In genomic region chr2:221450280-221450679, GRCh38 we compare ENCODE assay signal across 26 cellular contexts.
A peak's percentile ranks its signal among the peaks of the same experiment; 100 is the strongest.
DNase-seq lines count a peak whose midpoint lies in the region; ATAC-seq, FAIRE-seq and TF ChIP-seq lines count a peak whose summit lies in the region.
"Had no signal": no experiment of that assay in that cellular context is flagged by ENCODE, and none has a peak within 500 bp of the region (broad histone marks: within the 10 kb centered on the region; RNA-seq: fewer than 3 reads in every experiment).

No MANE protein-coding gene starts in this region.

- H3K36me3 Mint-ChIP-seq in endothelial cell (ENCODE audit: low read depth, unreplicated experiment): peaks cover 31% of the 10 kb centered on the region
- peaks cover 10% of the 10 kb centered on the region for H3K36me3 Mint-ChIP-seq in activated T-cell treated with anti-CD3 and anti-CD28 coated beads, Interleukin-2, amount 50 U/mL, for 24 hours (ENCODE audit: low read depth)
- H3K36me3 Mint-ChIP-seq: CD14-positive monocyte had no signal

- no peaks in the 10 kb centered on the region; the same call in 1 of the 2 replicates for H3K9me1 ChIP-seq in IMR-90 (ENCODE audit: insufficient read depth, low read length)

- H4K20me1 ChIP-seq in IMR-90 (ENCODE audit: insufficient read depth, low read length): no peaks in the 10 kb centered on the region
- H4K20me1 ChIP-seq: BLaER1 had no signal

- no peak overlapping the region for H3K4me3 ChIP-seq in IMR-90 (ENCODE audit: insufficient read depth, low read depth, low read length)
- no peak overlapping the region for H3K4me3 ChIP-seq in neuronal stem cell (ENCODE audit: low read length in 2 of 2)
- H3K4me3 ChIP-seq: BLaER1, GM12878 had no signal

- H2AFZ ChIP-seq in IMR-90 (replicated peaks; ENCODE audit: low read length, poor library complexity) (no peak overlapping the region), neuronal stem cell (ENCODE audit: low read length) (no peak overlapping the region)

- H3K23ac ChIP-seq in IMR-90 (ENCODE audit: low read depth, low read length) (no peak overlapping the region), neuronal stem cell (ENCODE audit: low read depth, low read length, poor library complexity) (no peak overlapping the region)

- H3K18ac ChIP-seq in IMR-90 (ENCODE audit: low read depth, low read length): no peak overlapping the region
- H3K18ac ChIP-seq in neuronal stem cell (ENCODE audit: low read length): no peak overlapping the region

- peaks cover 11% of the 10 kb centered on the region for H3K36me3 ChIP-seq in IMR-90 (ENCODE audit: control insufficient read depth, insufficient read depth, low read length)
- H3K36me3 ChIP-seq in neuronal stem cell (replicated peaks in 1 of 2; ENCODE audit: control insufficient read depth in 2 of 2, insufficient read depth in 2 of 2, low read length in 2 of 2): peaks cover 0 to 6% of the 10 kb centered on the region in 2 donors
- H3K36me3 ChIP-seq: BE2C, BLaER1 had no signal

- H3K27ac ChIP-seq in IMR-90 (ENCODE audit: insufficient read depth, low read length) (no peak overlapping the region), neuronal stem cell (replicated peaks; ENCODE audit: low read length) (peak overlapping the region; percentile 78)
- H3K27ac ChIP-seq: BLaER1 had no signal

- H3K4me3 Mint-ChIP-seq in endothelial cell (ENCODE audit: unreplicated experiment): peak overlapping the region; percentile 13
- no peak overlapping the region for H3K4me3 Mint-ChIP-seq in activated T-cell treated with anti-CD3 and anti-CD28 coated beads, Interleukin-2, amount 50 U/mL, for 24 hours
- H3K4me3 Mint-ChIP-seq: CD14-positive monocyte; CD4-positive, alpha-beta memory T cell; CD4-positive, CD25-positive, alpha-beta regulatory T cell had no signal

- H3K4me1 Mint-ChIP-seq in endothelial cell (ENCODE audit: unreplicated experiment): peaks cover 5% of the 10 kb centered on the region
- H3K4me1 Mint-ChIP-seq in activated T-cell treated with anti-CD3 and anti-CD28 coated beads, Interleukin-2, amount 50 U/mL, for 24 hours (ENCODE audit: low read depth): peaks cover 2% of the 10 kb centered on the region
- H3K4me1 Mint-ChIP-seq: CD14-positive monocyte; CD4-positive, alpha-beta memory T cell; CD4-positive, CD25-positive, alpha-beta regulatory T cell had no signal

- no peaks in the 10 kb centered on the region for H3K4me1 ChIP-seq in IMR-90 (ENCODE audit: control insufficient read depth, insufficient read depth, low read length)
- peaks cover 0 to 4% of the 10 kb centered on the region in 2 donors for H3K4me1 ChIP-seq in neuronal stem cell (ENCODE audit: control insufficient read depth in 2 of 2, insufficient read depth in 1 of 2, low read depth in 1 of 2, low read length in 2 of 2)
- H3K4me1 ChIP-seq: BE2C had no signal

- no peak for ATAC-seq in IMR-90 (ENCODE audit: low read depth)
- ATAC-seq: GM12878 had no signal

- DNase-seq in IMR-90 (no peak), endothelial cell (ENCODE audit: low spot score) (no peak), neuronal stem cell (ENCODE audit: low spot score) (no peak), RCC 7860 (ENCODE audit: low spot score) (no peak)
- DNase-seq in activated T-cell treated with anti-CD3 and anti-CD28 coated beads, Interleukin-2, amount 50 U/mL, for 24 hours: no peak
- DNase-seq: 8988T; ACHN; BE2C; C1 segment of cervical spinal cord; CD4-positive, alpha-beta memory T cell; CD4-positive, CD25-positive, alpha-beta regulatory T cell; CD8-positive, alpha-beta memory T cell; COR-L47; DMS 273 treated with DMSO at 0.1 percent for 48 hours; DMS153; DMS53; DMS79; DND-41; EL; GDM1 had no signal

- H3K27me3 ChIP-seq in IMR-90 (ENCODE audit: control insufficient read depth, insufficient read depth, low read length) (no peaks in the 10 kb centered on the region), neuronal stem cell (ENCODE audit: control insufficient read depth in 3 of 3, insufficient read depth in 3 of 3, low read depth in 1 of 3, low read length in 3 of 3) (no peaks in the 10 kb centered on the region)
- H3K27me3 ChIP-seq: BE2C, BLaER1 had no signal

- no peak for TF ChIP-seq CTCF in IMR-90 (conservative IDR thresholded peaks at IDR 0.05; ENCODE audit: low read depth, low read length)
- no peak for TF ChIP-seq CTCF in endothelial cell (IDR thresholded peaks at IDR 0.05; ENCODE audit: unreplicated experiment)

- no peak overlapping the region for H3K27ac Mint-ChIP-seq in endothelial cell (ENCODE audit: unreplicated experiment)
- H3K27ac Mint-ChIP-seq in activated T-cell treated with anti-CD3 and anti-CD28 coated beads, Interleukin-2, amount 50 U/mL, for 24 hours: no peak overlapping the region
- H3K27ac Mint-ChIP-seq: CD14-positive monocyte; CD4-positive, CD25-positive, alpha-beta regulatory T cell; CD8-positive, alpha-beta memory T cell had no signal

- H2BK120ac ChIP-seq in IMR-90 (ENCODE audit: low read depth, low read length) (no peak overlapping the region), neuronal stem cell (ENCODE audit: low read depth, low read length) (no peak overlapping the region)

- TF ChIP-seq POLR2A in IMR-90 (IDR thresholded peaks at IDR 0.05; ENCODE audit: low read depth, low read length): no peak

- no peak for FAIRE-seq in RCC 7860 (lab: Jason Lieb, UNC)
- FAIRE-seq: A204.1, GM12878, GM12892, GM18507 had no signal

- H2AK9ac ChIP-seq in IMR-90 (replicated peaks; ENCODE audit: low read depth, low read length, poor library complexity): no peak overlapping the region

- no peaks in the 10 kb centered on the region for H3K9me3 Mint-ChIP-seq in endothelial cell (ENCODE audit: unreplicated experiment)
- H3K9me3 Mint-ChIP-seq in activated T-cell treated with anti-CD3 and anti-CD28 coated beads, Interleukin-2, amount 50 U/mL, for 24 hours: no peaks in the 10 kb centered on the region
- H3K9me3 Mint-ChIP-seq: CD14-positive monocyte; CD4-positive, alpha-beta memory T cell; CD8-positive, alpha-beta memory T cell had no signal

- no peak overlapping the region for H3K56ac ChIP-seq in IMR-90 (ENCODE audit: extremely low read depth, insufficient read depth, low read length)

- dilution Hi-C loops in IMR-90 (cut with HindIII; ENCODE audit: low sequenced_read_pairs, unreplicated experiment): no loop called here

- no CpG with 5 or more reads among the region's 1 CpG for WGBS in IMR-90 (ENCODE audit: extremely low coverage in 2 of 2, insufficient read length in 1 of 2), 2 experiments
- no CpG with 5 or more reads among the region's 1 CpG for WGBS in neuronal stem cell (ENCODE audit: extremely low coverage in 2 of 2, insufficient read length in 2 of 2, insufficient replicate concordance in 1 of 2), 2 donors

- no peak overlapping the region for H2BK20ac ChIP-seq in IMR-90 (ENCODE audit: low read depth, low read length)

- peaks cover 2% of the 10 kb centered on the region for H3K27me3 Mint-ChIP-seq in endothelial cell (ENCODE audit: unreplicated experiment)
- H3K27me3 Mint-ChIP-seq in activated T-cell treated with anti-CD3 and anti-CD28 coated beads, Interleukin-2, amount 50 U/mL, for 24 hours: no peaks in the 10 kb centered on the region
- H3K27me3 Mint-ChIP-seq: CD4-positive, alpha-beta memory T cell; CD4-positive, CD25-positive, alpha-beta regulatory T cell; CD8-positive, alpha-beta memory T cell had no signal

- no peak overlapping the region for H4K5ac ChIP-seq in IMR-90 (ENCODE audit: low read depth, low read length)

- no peak overlapping the region for H3K4ac ChIP-seq in IMR-90 (ENCODE audit: low read depth, low read length)
- no peak overlapping the region for H3K4ac ChIP-seq in neuronal stem cell (ENCODE audit: low read length)

- intact Hi-C loops in IMR-90 (cut with micrococcal nuclease): no loop called here

- H2BK12ac ChIP-seq in neuronal stem cell (ENCODE audit: low read length): no peak overlapping the region

- TF ChIP-seq RAD21 in IMR-90 (IDR thresholded peaks at IDR 0.05; ENCODE audit: low read length): no peak

- POLR2A ChIA-PET in IMR-90 (lab: Charles Lee; ENCODE audit: unreplicated experiment): no interaction called here

- in situ Hi-C loops in IMR-90 (cut with MboI; ENCODE audit: low sequenced_read_pairs): no loop called here

- H2BK15ac ChIP-seq in IMR-90 (ENCODE audit: low read depth, low read length) (no peak overlapping the region), neuronal stem cell (ENCODE audit: low read length) (no peak overlapping the region)

- no peak overlapping the region for H2BK5ac ChIP-seq in IMR-90 (ENCODE audit: low read depth, low read length, poor library complexity, severe bottlenecking)
- H2BK5ac ChIP-seq in neuronal stem cell (ENCODE audit: low read length): no peak overlapping the region

- H3K79me1 ChIP-seq in IMR-90 (ENCODE audit: low read depth in 1 of 2, low read length in 2 of 2) (no peaks in the 10 kb centered on the region; a peak in 1 of 4 replicates), neuronal stem cell (ENCODE audit: low read depth, low read length) (no peaks in the 10 kb centered on the region)

- no peak overlapping the region for H2AK5ac ChIP-seq in IMR-90 (ENCODE audit: low read depth, low read length)
- H2AK5ac ChIP-seq in neuronal stem cell (ENCODE audit: low read depth, low read length): no peak overlapping the region

- H4K8ac ChIP-seq in IMR-90 (ENCODE audit: low read depth in 2 of 2, low read length in 2 of 2): no peak overlapping the region
- no peak overlapping the region for H4K8ac ChIP-seq in neuronal stem cell (ENCODE audit: low read depth, low read length)

- H3K9me3 ChIP-seq in IMR-90 (ENCODE audit: control insufficient read depth, insufficient read depth, low read length) (no peaks in the 10 kb centered on the region), neuronal stem cell (replicated peaks in 1 of 2; ENCODE audit: control insufficient read depth in 2 of 2, insufficient read depth in 1 of 2, low read depth in 1 of 2, low read length in 2 of 2) (no peaks in the 10 kb centered on the region)
- H3K9me3 ChIP-seq: BE2C, BLaER1 had no signal

- H4K91ac ChIP-seq in IMR-90 (ENCODE audit: insufficient read depth, low read depth, low read length) (no peak overlapping the region), neuronal stem cell (ENCODE audit: low read depth, low read length, poor library complexity) (no peak overlapping the region)

- H3K9ac ChIP-seq in IMR-90 (ENCODE audit: low read depth, low read length) (no peak overlapping the region), neuronal stem cell (ENCODE audit: low read depth, low read length, poor library complexity) (no peak overlapping the region)
- H3K9ac ChIP-seq: BLaER1 had no signal

- H3K14ac ChIP-seq in IMR-90 (replicated peaks; ENCODE audit: low read depth, low read length) (no peak overlapping the region), neuronal stem cell (ENCODE audit: low read length) (no peak overlapping the region)

- H3K4me2 ChIP-seq in IMR-90 (ENCODE audit: low read depth, low read length) (no peak overlapping the region), neuronal stem cell (ENCODE audit: insufficient read depth, low read length, poor library complexity, severe bottlenecking) (no peak overlapping the region)
- H3K4me2 ChIP-seq: BLaER1 had no signal

- CTCF ChIA-PET in IMR-90 (lab: Yijun Ruan, JAX): no interaction called here

- BruUV-seq in IMR-90 (replicated peaks; lab: Mats Ljungman, UMichigan): no TSS peak

TF ChIP-seq in IMR-90, 13 proteins besides CTCF, POLR2A, EP300 and RAD21 (continues in another document):
- TF ChIP-seq RCOR1 (IDR thresholded peaks at IDR 0.05; ENCODE audit: insufficient replicate concordance, low read length) (no peak), CEBPB (IDR thresholded peaks at IDR 0.05; ENCODE audit: low read depth, low read length) (peak; percentile 26; the same call in 1 of the 2 replicates)
